Comparison of ENCODE assay signal across 1 cellular context in genomic region chr4:106062452-106062875, GRCh38.
TF ChIP-seq lines count a peak whose summit lies in the region.

No MANE protein-coding gene starts in this region.

TF ChIP-seq in HEK293, 187 proteins besides CTCF, POLR2A, EP300 and RAD21 (continued from another document):
- TF ChIP-seq ZNF140 (tag by site-specific recombination; IDR thresholded peaks at IDR 0.05) (no peak), ZBTB10 (tag by site-specific recombination; IDR thresholded peaks at IDR 0.05) (no peak), KLF1 (tag by site-specific recombination; IDR thresholded peaks at IDR 0.05) (no peak), ZNF223 (tag by site-specific recombination; IDR thresholded peaks at IDR 0.05) (no peak), ZNF16 (tag by site-specific recombination; IDR thresholded peaks at IDR 0.05; ENCODE audit: low read depth) (no peak), ZFHX2 (tag by site-specific recombination; conservative IDR thresholded peaks at IDR 0.05) (peak; percentile 57), ZBTB11 (tag by site-specific recombination; conservative IDR thresholded peaks at IDR 0.05; ENCODE audit: low read depth) (no peak), ZNF580 (tag by site-specific recombination; IDR thresholded peaks at IDR 0.05) (peak; percentile 22; the same call in 1 of the 2 replicates), HOXD13 (CRISPR knock-in tag; IDR thresholded peaks at IDR 0.05; ENCODE audit: borderline replicate concordance) (peak; percentile 69; the same call in 1 of the 2 replicates), ZNF600 (tag by site-specific recombination; IDR thresholded peaks at IDR 0.05) (no peak), ZNF280C (tag by site-specific recombination; IDR thresholded peaks at IDR 0.05) (no peak), EGR2 (tag by site-specific recombination; IDR thresholded peaks at IDR 0.05; ENCODE audit: low read depth) (peak; percentile 75; the same call in 1 of the 2 replicates), HIC1 (tag by site-specific recombination; IDR thresholded peaks at IDR 0.05) (no peak), WT1 (tag by site-specific recombination; IDR thresholded peaks at IDR 0.05) (peak; percentile 60), ELK4 (IDR thresholded peaks at IDR 0.05; ENCODE audit: borderline replicate concordance, low read depth, low read length) (no peak), ZNF677 (tag by site-specific recombination; IDR thresholded peaks at IDR 0.05) (no peak), ZSCAN16 (tag by site-specific recombination; IDR thresholded peaks at IDR 0.05) (no peak), ZNF558 (tag by site-specific recombination; IDR thresholded peaks at IDR 0.05) (no peak), ZBTB6 (tag by site-specific recombination; IDR thresholded peaks at IDR 0.05) (no peak), ZNF155 (tag by site-specific recombination; IDR thresholded peaks at IDR 0.05) (no peak), PRDM6 (tag by site-specific recombination; IDR thresholded peaks at IDR 0.05) (peak; percentile 43; the same call in 1 of the 2 replicates), ZBTB21 (tag by site-specific recombination; IDR thresholded peaks at IDR 0.05) (no peak), MYNN (tag by site-specific recombination; IDR thresholded peaks at IDR 0.05; ENCODE audit: borderline replicate concordance) (no peak)
